In the genomic region with DNA sequence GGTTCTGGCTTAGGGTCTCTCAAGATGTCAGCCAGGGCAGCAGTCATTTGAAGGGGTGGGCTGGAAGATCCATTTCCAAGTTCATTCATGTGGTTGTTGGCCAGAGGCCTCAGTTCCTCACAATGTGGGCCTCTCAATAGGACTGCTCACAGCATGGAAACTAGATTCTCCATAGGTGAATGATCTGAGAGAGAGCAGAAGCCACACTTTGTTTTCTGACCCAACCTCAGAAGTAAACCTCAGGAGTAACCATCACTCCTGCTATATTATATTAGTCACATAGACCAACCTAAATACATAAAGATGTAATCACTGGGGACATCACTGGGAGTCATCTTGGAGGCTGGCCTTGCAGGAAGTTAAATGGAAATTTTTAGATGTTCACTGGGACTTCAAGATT, we compare ENCODE assay signal across 22 cellular contexts. TPM values are rescaled to one million over a fixed set of nuclear protein-coding genes. Genes with fewer than 3 reads are reported as not detected.
DNase-seq lines count a peak whose midpoint lies in the region; ATAC-seq and FAIRE-seq lines count a peak whose summit lies in the region.
"Had no signal": no experiment of that assay in that cellular context is flagged by ENCODE, and none has a peak within 500 bp of the region (broad histone marks: within the 10 kb centered on the region; RNA-seq: fewer than 3 reads in every experiment).

No MANE protein-coding gene starts in this region.

- no peak overlapping the region for H4K12ac ChIP-seq in trophoblast cell (ENCODE audit: low read depth, low read length)

- H4K91ac ChIP-seq in trophoblast cell (ENCODE audit: low read depth, low read length), result no peak overlapping the region

- no peak overlapping the region for H3K4me2 ChIP-seq in trophoblast cell (ENCODE audit: low read length)
- H3K4me2 ChIP-seq: BLaER1, PC-9 had no signal

- H3K9ac ChIP-seq in trophoblast cell (ENCODE audit: low read length), result no peak overlapping the region
- H3K9ac ChIP-seq: BLaER1 had no signal

- H3K27ac ChIP-seq in trophoblast cell (ENCODE audit: low read depth, low read length), result no peak overlapping the region
- H3K27ac ChIP-seq: BLaER1, PC-9 had no signal

- no peak overlapping the region for H3K18ac ChIP-seq in trophoblast cell (ENCODE audit: low read length)

- H2AFZ ChIP-seq in trophoblast cell (ENCODE audit: insufficient read depth, low read length, poor library complexity), result no peak overlapping the region
- H2AFZ ChIP-seq: PC-9 had no signal

- no peak overlapping the region for H2AK5ac ChIP-seq in trophoblast cell (ENCODE audit: low read length)

- no peak overlapping the region for H2BK120ac ChIP-seq in trophoblast cell (ENCODE audit: insufficient read depth, low read length, poor library complexity)

- no peak overlapping the region for H2BK12ac ChIP-seq in trophoblast cell (ENCODE audit: low read length)

- H4K8ac ChIP-seq in trophoblast cell (ENCODE audit: low read depth, low read length), result no peak overlapping the region

- no peak overlapping the region for H3K23ac ChIP-seq in trophoblast cell (ENCODE audit: low read length)

- no peak overlapping the region for H3K4ac ChIP-seq in trophoblast cell (ENCODE audit: low read depth, low read length)

- H3K36me3 ChIP-seq in trophoblast cell (ENCODE audit: control insufficient read depth in 1 of 2, insufficient read depth in 2 of 2, low read length in 2 of 2), result no peaks in the 10 kb centered on the region

- H2BK5ac ChIP-seq in trophoblast cell (ENCODE audit: low read depth, low read length, poor library complexity), result peak overlapping the region; percentile 14

- H3K4me1 ChIP-seq in trophoblast cell (ENCODE audit: control insufficient read depth in 1 of 2, insufficient read depth in 2 of 2, low read length in 2 of 2), result peaks cover 0 to 7% of the 10 kb centered on the region in 2 experiments
- H3K4me1 ChIP-seq: BLaER1 had no signal

- no peaks in the 10 kb centered on the region for H3K79me1 ChIP-seq in trophoblast cell (ENCODE audit: low read length)

- H3K4me3 ChIP-seq in trophoblast cell (ENCODE audit: low read depth, low read length), result no peak overlapping the region
- H3K4me3 ChIP-seq: BLaER1, PC-9 had no signal

- no peaks in the 10 kb centered on the region for H3K79me2 ChIP-seq in trophoblast cell (ENCODE audit: control insufficient read depth, insufficient read depth, low read length, poor library complexity)

- H3K14ac ChIP-seq in trophoblast cell (ENCODE audit: low read length), result no peak overlapping the region

- ATAC-seq in GM18868 (IDR thresholded peaks at IDR 0.05; ENCODE audit: unreplicated experiment), result no peak
- ATAC-seq: CD8-positive, alpha-beta T cell; HepG2; Right ventricle myocardium inferior had no signal

- H3K27me3 ChIP-seq in trophoblast cell (ENCODE audit: insufficient read depth, low read length), result no peaks in the 10 kb centered on the region
- H3K27me3 ChIP-seq: BLaER1 had no signal

- FAIRE-seq in RCC 7860 (lab: Jason Lieb, UNC), result no peak
- FAIRE-seq: GM19239, H54, HepG2 had no signal

- DNase-seq in activated CD4-positive, alpha-beta T cell treated with anti-CD3 and anti-CD28 coated beads for 48 hours, result peak; percentile 27
- no peak for DNase-seq in activated CD4-positive, alpha-beta T cell treated with anti-CD3 and anti-CD28 coated beads for 1 hour
- peak; percentile 33 for DNase-seq in ELR (ENCODE audit: low read depth)
- DNase-seq in RCC 7860 (ENCODE audit: low spot score), result peak; percentile 34
- no peak for DNase-seq in trophoblast cell
- DNase-seq in DMS153 (lab: John Stamatoyannopoulos, UW), result no peak
- no peak for DNase-seq in COLO668 (lab: John Stamatoyannopoulos, UW; ENCODE audit: unreplicated experiment)
- DNase-seq: CD8-positive, alpha-beta T cell; DND-41; GDM1; KG1; NCI-H1436; NCI-H2029 treated with DMSO at 0.1 percent for 48 hours; NCI-H2171 treated with DMSO at 0.1 percent for 48 hours; NCI-H82; PC-9 had no signal

- no peaks in the 10 kb centered on the region for H3K9me3 ChIP-seq in trophoblast cell (ENCODE audit: insufficient read depth, low read depth, low read length)
- H3K9me3 ChIP-seq: BLaER1 had no signal

RNA-seq across cellular contexts. Expression of a gene that starts 42.2 kb away (rescaled TPM):
- polyA plus RNA-seq in trophoblast cell (2013), result 36.1 and 36.7 TPM in 2 replicates

RNA-seq across cellular contexts. Expression of a gene that starts 46.2 kb away (rescaled TPM):
- polyA plus RNA-seq in trophoblast cell (2013), result 0.04 TPM in 1 of 2 replicates, not detected in the other
- polyA plus RNA-seq: HepG2 had no signal

Comparison
In these comparisons a context has a peak if more than half of its experiments do, and no peak if none do; other contexts are left out.
1. DNase-seq: peak in activated CD4-positive, alpha-beta T cell treated with anti-CD3 and anti-CD28 coated beads for 48 hours (single experiment), ELR (single experiment) and RCC 7860 (single experiment); none in activated CD4-positive, alpha-beta T cell treated with anti-CD3 and anti-CD28 coated beads for 1 hour (single experiment), trophoblast cell (0 of 2), DMS153 (single experiment) and COLO668 (single experiment).